In genomic region chr1:197902454-197903195, GRCh38 we compare ENCODE assay signal across 8 cellular contexts. TPM values are rescaled to one million over a fixed set of nuclear protein-coding genes. Genes with fewer than 3 reads are reported as not detected.
DNase-seq lines count a peak whose midpoint lies in the region; ATAC-seq, FAIRE-seq and TF ChIP-seq lines count a peak whose summit lies in the region.

Gene C1orf53, plus strand, starts transcription at chr1:197902630. Its CDS starts 20 bp downstream, at chr1:197902650.

- no peaks in the 10 kb centered on the region for H3K4me1 Mint-ChIP-seq in activated T-helper 17 cell treated with anti-CD3 and anti-CD28 coated beads, Interleukin-2, amount 50 U/mL, for 72 hours
- H3K4me1 Mint-ChIP-seq in nephron progenitor cell, result peaks cover 24% of the 10 kb centered on the region
- H3K4me1 Mint-ChIP-seq in stimulated activated naive CD8-positive, alpha-beta T cell treated with anti-CD3 and anti-CD28 coated beads, Interleukin-15, Interleukin-2, amounts not matched to agents 100 ng/mL and 50 ng/mL, for 24 hours (ENCODE audit: low read depth), result peaks cover 16% of the 10 kb centered on the region

- no peak for FAIRE-seq in RCC 7860 (lab: Jason Lieb, UNC)

- no peak for TF ChIP-seq CTCF in nephron progenitor cell (IDR thresholded peaks at IDR 0.05)

- ATAC-seq in GM21717 (IDR thresholded peaks at IDR 0.05; ENCODE audit: unreplicated experiment), result peak; percentile 99
- ATAC-seq in activated T-helper 17 cell treated with anti-CD3 and anti-CD28 coated beads, Interleukin-2, amount 50 U/mL, for 72 hours (replicated peaks), result peak; percentile 96

- no peaks in the 10 kb centered on the region for H3K9me3 Mint-ChIP-seq in activated T-helper 17 cell treated with anti-CD3 and anti-CD28 coated beads, Interleukin-2, amount 50 U/mL, for 72 hours
- H3K9me3 Mint-ChIP-seq in nephron progenitor cell, result no peaks in the 10 kb centered on the region
- no peaks in the 10 kb centered on the region for H3K9me3 Mint-ChIP-seq in stimulated activated naive CD8-positive, alpha-beta T cell treated with anti-CD3 and anti-CD28 coated beads, Interleukin-15, Interleukin-2, amounts not matched to agents 100 ng/mL and 50 ng/mL, for 24 hours

- H3K36me3 Mint-ChIP-seq in activated T-helper 17 cell treated with anti-CD3 and anti-CD28 coated beads, Interleukin-2, amount 50 U/mL, for 72 hours (ENCODE audit: low read depth), result no peaks in the 10 kb centered on the region
- H3K36me3 Mint-ChIP-seq in nephron progenitor cell (ENCODE audit: low read depth), result no peaks in the 10 kb centered on the region
- no peaks in the 10 kb centered on the region for H3K36me3 Mint-ChIP-seq in stimulated activated naive CD8-positive, alpha-beta T cell treated with anti-CD3 and anti-CD28 coated beads, Interleukin-15, Interleukin-2, amounts not matched to agents 100 ng/mL and 50 ng/mL, for 24 hours (ENCODE audit: low read depth)

- DNase-seq in DMS79 (lab: John Stamatoyannopoulos, UW) (peak; percentile 57), RCC 7860 (ENCODE audit: low spot score) (peak; percentile 73), fibroblast of peridontal ligament (ENCODE audit: extremely low read depth) (peak; percentile 79), nephron progenitor cell (peak; percentile 89)

- TF ChIP-seq EP300 in Ishikawa (IDR thresholded peaks at IDR 0.05; ENCODE audit: borderline replicate concordance), result no peak; the same call in 1 of the 2 replicates

- peak within 1 kb of the TSS; percentile 77 for H3K4me3 Mint-ChIP-seq in activated T-helper 17 cell treated with anti-CD3 and anti-CD28 coated beads, Interleukin-2, amount 50 U/mL, for 72 hours
- peak within 1 kb of the TSS; percentile 84 for H3K4me3 Mint-ChIP-seq in nephron progenitor cell
- peak within 1 kb of the TSS; percentile 84 for H3K4me3 Mint-ChIP-seq in stimulated activated naive CD8-positive, alpha-beta T cell treated with anti-CD3 and anti-CD28 coated beads, Interleukin-15, Interleukin-2, amounts not matched to agents 100 ng/mL and 50 ng/mL, for 24 hours

- H3K27ac Mint-ChIP-seq in activated T-helper 17 cell treated with anti-CD3 and anti-CD28 coated beads, Interleukin-2, amount 50 U/mL, for 72 hours, result peak within 1 kb of the TSS; percentile 83
- H3K27ac Mint-ChIP-seq in nephron progenitor cell, result no peak within 1 kb of the TSS
- H3K27ac Mint-ChIP-seq in stimulated activated naive CD8-positive, alpha-beta T cell treated with anti-CD3 and anti-CD28 coated beads, Interleukin-15, Interleukin-2, amounts not matched to agents 100 ng/mL and 50 ng/mL, for 24 hours, result peak within 1 kb of the TSS; percentile 85

- H3K27me3 Mint-ChIP-seq in activated T-helper 17 cell treated with anti-CD3 and anti-CD28 coated beads, Interleukin-2, amount 50 U/mL, for 72 hours, result peaks cover 36% of the 10 kb centered on the region
- peaks cover 72% of the 10 kb centered on the region for H3K27me3 Mint-ChIP-seq in nephron progenitor cell (ENCODE audit: low read depth, poor library complexity)
- H3K27me3 Mint-ChIP-seq in stimulated activated naive CD8-positive, alpha-beta T cell treated with anti-CD3 and anti-CD28 coated beads, Interleukin-15, Interleukin-2, amounts not matched to agents 100 ng/mL and 50 ng/mL, for 24 hours, result peaks cover 58% of the 10 kb centered on the region

- no peak for TF ChIP-seq RAD21 in Ishikawa (IDR thresholded peaks at IDR 0.05; ENCODE audit: low read depth)

TF ChIP-seq in Ishikawa, 13 proteins besides CTCF, POLR2A, EP300 and RAD21:
- TF ChIP-seq TCF12 (IDR thresholded peaks at IDR 0.05; ENCODE audit: low read depth), result peak; percentile 71
- TF ChIP-seq NFIC (IDR thresholded peaks at IDR 0.05), result 0 out of 2 replicates have a peak, but pooled peaks have one; percentile 25
- TF ChIP-seq FOXM1 (IDR thresholded peaks at IDR 0.05; ENCODE audit: borderline replicate concordance, low read depth), result no peak
- TF ChIP-seq YY1 (IDR thresholded peaks at IDR 0.05; ENCODE audit: low read depth), result peak; percentile 89
- TF ChIP-seq MAX (IDR thresholded peaks at IDR 0.05), result peak; percentile 84
- peak; percentile 81 for TF ChIP-seq TAF1 (IDR thresholded peaks at IDR 0.05; ENCODE audit: low read depth)
- TF ChIP-seq EGR1 (IDR thresholded peaks at IDR 0.05), result 0 out of 2 replicates have a peak, but pooled peaks have one; percentile 3
- no peak; the same call in 1 of the 2 replicates for TF ChIP-seq CREB1 (IDR thresholded peaks at IDR 0.05; ENCODE audit: low read depth)

RNA-seq across cellular contexts. Expression of gene C1orf53, which starts in this region (rescaled TPM):
- total RNA-seq in activated T-helper 17 cell treated with anti-CD3 and anti-CD28 coated beads, Interleukin-2, amount 50 U/mL, for 72 hours, result under 1 TPM; 0.50 to 0.78 TPM

Comparison
In these comparisons a context has a peak if more than half of its experiments do, and no peak if none do; other contexts are left out.
1. Peak in every context shown above with its lines: DNase-seq and ATAC-seq.
2. Peak in ATAC-seq in activated T-helper 17 cell treated with anti-CD3 and anti-CD28 coated beads, Interleukin-2, amount 50 U/mL, for 72 hours; RNA of the gene not detected or under 1 TPM.